In genomic region chr14:106044949-106045596, GRCh38 we compare ENCODE assay signal across 8 cellular contexts.
DNase-seq lines count a peak whose midpoint lies in the region; ATAC-seq and TF ChIP-seq lines count a peak whose summit lies in the region.

No MANE protein-coding gene starts in this region.

- no peaks in the 10 kb centered on the region for H3K9me3 Mint-ChIP-seq in naive thymus-derived CD8-positive, alpha-beta T cell

- H3K4me1 Mint-ChIP-seq in naive thymus-derived CD8-positive, alpha-beta T cell: peaks cover 0 to 3% (median 3%) of the 10 kb centered on the region in 4 donors

- H3K4me3 Mint-ChIP-seq in naive thymus-derived CD8-positive, alpha-beta T cell: no peak overlapping the region

- DNase-seq in CMK (ENCODE audit: low read depth) (peak; percentile 45), HEK293T (ENCODE audit: extremely low spot score) (peak; percentile 9), SK-N-DZ (ENCODE audit: low spot score) (peak; percentile 11), NCI-H128 (lab: John Stamatoyannopoulos, UW; ENCODE audit: unreplicated experiment) (no peak)
- DNase-seq in activated naive CD4-positive, alpha-beta T cell treated with Interleukin-2 at 50 U/mL for 16 hours: peak; percentile 80
- DNase-seq in naive thymus-derived CD8-positive, alpha-beta T cell: peak; percentile 61 to 89 (median 69)

- CTCF ChIA-PET in HEK293T (lab: Yijun Ruan, JAX): no interaction called here

- H3K36me3 Mint-ChIP-seq in naive thymus-derived CD8-positive, alpha-beta T cell: no peaks in the 10 kb centered on the region

- H3K27me3 Mint-ChIP-seq in naive thymus-derived CD8-positive, alpha-beta T cell: peaks cover 0 to 8% (median 6%) of the 10 kb centered on the region in 5 donors

- peak; percentile 99 for ATAC-seq in naive thymus-derived CD8-positive, alpha-beta T cell
- no peak for ATAC-seq in HG03565 (IDR thresholded peaks at IDR 0.05; ENCODE audit: unreplicated experiment)
- no peak for ATAC-seq in HG02623 (IDR thresholded peaks at IDR 0.05; ENCODE audit: unreplicated experiment)

- H3K27ac Mint-ChIP-seq in naive thymus-derived CD8-positive, alpha-beta T cell: no peak overlapping the region

- POLR2A ChIA-PET in HEK293T (lab: Yijun Ruan, JAX): no interaction called here
- POLR2A ChIA-PET in naive thymus-derived CD8-positive, alpha-beta T cell (lab: Charles Lee): no interaction called here

TF ChIP-seq in HEK293T, 16 proteins besides CTCF, POLR2A, EP300 and RAD21:
- no peak for TF ChIP-seq HDGF (IDR thresholded peaks at IDR 0.05; ENCODE audit: borderline replicate concordance)
- TF ChIP-seq FOXM1 (IDR thresholded peaks at IDR 0.05; ENCODE audit: borderline replicate concordance): no peak
- TF ChIP-seq BHLHE40 (IDR thresholded peaks at IDR 0.05; ENCODE audit: borderline replicate concordance): no peak
- TF ChIP-seq TARDBP (IDR thresholded peaks at IDR 0.05): no peak
- no peak for TF ChIP-seq CTBP1 (IDR thresholded peaks at IDR 0.05; ENCODE audit: borderline replicate concordance)
- no peak for TF ChIP-seq ELF4 (IDR thresholded peaks at IDR 0.05)
- TF ChIP-seq ARNT (IDR thresholded peaks at IDR 0.05): no peak

Comparison
In these comparisons a context has a peak if more than half of its experiments do, and no peak if none do; other contexts are left out.
1. ATAC-seq: peak in naive thymus-derived CD8-positive, alpha-beta T cell (2 of 2); none in HG03565 (single experiment) and HG02623 (single experiment).